In genomic region chr2:190996338-190996946, GRCh38 we compare ENCODE assay signal across 8 cellular contexts. TPM values are rescaled to one million over a fixed set of nuclear protein-coding genes. Genes with fewer than 3 reads are reported as not detected.
DNase-seq lines count a peak whose midpoint lies in the region; ATAC-seq and TF ChIP-seq lines count a peak whose summit lies in the region.

No MANE protein-coding gene starts in this region.

- no peaks in the 10 kb centered on the region for H3K27me3 Mint-ChIP-seq in CD4-positive, alpha-beta memory T cell

- H3K27me3 ChIP-seq in CD4-positive, alpha-beta memory T cell (ENCODE audit: insufficient read depth, low read length), result no peaks in the 10 kb centered on the region
- H3K27me3 ChIP-seq in body of pancreas, result no peaks in the 10 kb centered on the region

- peak in 4 of 5 donors; percentile 21 to 40 (median 37) for DNase-seq in CD4-positive, alpha-beta memory T cell
- DNase-seq in NCI-H69 (lab: John Stamatoyannopoulos, UW), result peak; percentile 41
- DNase-seq in body of pancreas, result peak; percentile 18 to 51 (median 34)
- peak in 1 of 2 donors; percentile 19 for DNase-seq in left colon
- no peak for DNase-seq in NCI-H2081 treated with DMSO at 0.1 percent for 48 hours (lab: John Stamatoyannopoulos, UW)
- DNase-seq in DMS153 treated with DMSO at 0.1 percent for 48 hours (lab: John Stamatoyannopoulos, UW; ENCODE audit: unreplicated experiment), result no peak

- peaks cover 85 to 88% of the 10 kb centered on the region in 2 donors for H3K36me3 Mint-ChIP-seq in CD4-positive, alpha-beta memory T cell

- no peaks in the 10 kb centered on the region for H3K9me3 ChIP-seq in CD4-positive, alpha-beta memory T cell (ENCODE audit: control insufficient read depth in 1 of 2, low read length in 2 of 2)
- no peaks in the 10 kb centered on the region for H3K9me3 ChIP-seq in body of pancreas

- H3K9me3 Mint-ChIP-seq in CD4-positive, alpha-beta memory T cell, result no peaks in the 10 kb centered on the region

- ATAC-seq in GM18861 (IDR thresholded peaks at IDR 0.05; ENCODE audit: unreplicated experiment), result peak; percentile 43
- ATAC-seq in body of pancreas, result peak; percentile 47
- peak; percentile 62 for ATAC-seq in left colon
- ATAC-seq in GM21515 (IDR thresholded peaks at IDR 0.05; ENCODE audit: unreplicated experiment), result no peak

- intact Hi-C loops in CD4-positive, alpha-beta memory T cell (cut with micrococcal nuclease), result loop anchor here (1.0 to 2.0 kb wide), 4 partner anchors 14 to 146 kb away; no protein-coding TSS in a partner anchor
- intact Hi-C loops in body of pancreas (cut with DNase I) (no loop called here), left colon (cut with DNase I, micrococcal nuclease) (no loop called here)

- peak in 6 of 7 experiments; percentile 27 to 58 (median 44) for TF ChIP-seq CTCF in body of pancreas (IDR thresholded peaks at IDR 0.05)

- TF ChIP-seq POLR2A in body of pancreas (IDR thresholded peaks at IDR 0.05), result no peak

- H3K4me3 Mint-ChIP-seq in CD4-positive, alpha-beta memory T cell, result no peak overlapping the region

- 83 to 91% methylated on average over 5 of the region's 5 CpGs for WGBS in body of pancreas, 2 donors

- POLR2A ChIA-PET in CD4-positive, alpha-beta memory T cell (lab: Charles Lee; ENCODE audit: partially characterized antibody), result interaction anchor here (1.1 to 1.7 kb wide), 3 partner anchors 14 to 27 kb away, joined by 3 to 5 read pairs (median 4); partner anchors contain the start of gene STAT1

- peak overlapping the region; percentile 75 to 92 (median 83) for H3K27ac Mint-ChIP-seq in CD4-positive, alpha-beta memory T cell

- peaks cover 11% of the 10 kb centered on the region for H3K4me1 ChIP-seq in CD4-positive, alpha-beta memory T cell (ENCODE audit: insufficient read depth, low read length)
- peaks cover 5% of the 10 kb centered on the region for H3K4me1 ChIP-seq in body of pancreas

- CTCF ChIA-PET in CD4-positive, alpha-beta memory T cell (lab: Charles Lee; ENCODE audit: partially characterized antibody), result interaction anchor here (0.8 to 4.2 kb wide), 19 partner anchors 9 to 160 kb away, joined by 3 to 19 read pairs (median 5); partner anchors contain the start of gene GLS

- no peak overlapping the region for H3K4me3 ChIP-seq in CD4-positive, alpha-beta memory T cell (ENCODE audit: low read length in 2 of 2)
- H3K4me3 ChIP-seq in body of pancreas, result no peak overlapping the region

- H3K36me3 ChIP-seq in CD4-positive, alpha-beta memory T cell (ENCODE audit: insufficient read depth, low read length), result peaks cover 92% of the 10 kb centered on the region
- H3K36me3 ChIP-seq in body of pancreas (replicated peaks in 1 of 2; ENCODE audit: insufficient read depth in 1 of 2, low read depth in 2 of 2), result peaks cover 8 to 44% of the 10 kb centered on the region in 2 donors

- H3K4me1 Mint-ChIP-seq in CD4-positive, alpha-beta memory T cell, result peaks cover 32 to 63% (median 36%) of the 10 kb centered on the region in 4 donors

- H3K27ac ChIP-seq in CD4-positive, alpha-beta memory T cell (ENCODE audit: low read depth, low read length), result no peak overlapping the region
- no peak overlapping the region for H3K27ac ChIP-seq in body of pancreas

RNA-seq across cellular contexts. Expression of gene STAT1, which starts 17.5 kb away (rescaled TPM):
- total RNA-seq in CD4-positive, alpha-beta memory T cell, result 100 to 1,000 TPM; 130 TPM
- 100 to 1,000 TPM; 221 to 230 TPM for polyA plus RNA-seq in CD4-positive, alpha-beta memory T cell
- 10 to 100 TPM; 30.1 to 56.4 TPM for total RNA-seq in body of pancreas
- total RNA-seq in left colon, result 10 to 100 TPM; 54.1 to 91.7 TPM

Comparison
In these comparisons a context has a peak if more than half of its experiments do, and no peak if none do; other contexts are left out.
1. DNase-seq: peak in CD4-positive, alpha-beta memory T cell (4 of 5), NCI-H69 (single experiment) and body of pancreas (4 of 4); none in NCI-H2081 treated with DMSO at 0.1 percent for 48 hours (single experiment) and DMS153 treated with DMSO at 0.1 percent for 48 hours (single experiment).